31 cellular contexts compared by ENCODE assay signal in the genomic region with DNA sequence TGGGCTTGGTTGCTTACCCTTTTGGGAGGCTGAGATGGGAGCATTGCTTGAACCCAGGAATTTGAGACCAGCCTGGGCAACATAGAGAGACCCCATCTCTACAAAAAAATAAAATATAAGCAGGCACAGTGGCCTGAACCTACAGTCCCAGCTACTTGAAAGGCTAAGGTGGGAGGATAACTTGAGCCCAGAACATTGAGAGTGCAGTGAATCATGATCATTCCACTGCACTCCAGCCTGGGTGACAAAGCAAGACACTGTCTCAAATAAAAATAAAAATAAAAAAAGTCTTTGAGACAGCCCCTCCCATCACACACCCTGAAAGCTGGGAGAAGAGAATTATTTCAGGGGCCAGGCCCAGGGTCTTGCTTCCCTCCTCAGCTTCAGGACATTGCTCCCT.
"Had no signal": no experiment of that assay in that cellular context is flagged by ENCODE, and none has a peak within 500 bp of the region (broad histone marks: within the 10 kb centered on the region; RNA-seq: fewer than 3 reads in every experiment).

No MANE protein-coding gene starts in this region.

- H3K4me1 ChIP-seq: neural progenitor cell, pancreas, prostate gland, right lobe of liver, sigmoid colon, spleen, suprapubic skin, testis, tibial artery, transverse colon, upper lobe of right lung, uterus had no signal

- H3K27me3 ChIP-seq: neural progenitor cell, neutrophil, pancreas, right lobe of liver, sigmoid colon, spleen, suprapubic skin, testis, tibial artery, transverse colon, upper lobe of right lung, uterus had no signal

- H3K4me3 Mint-ChIP-seq: naive thymus-derived CD4-positive, alpha-beta T cell; natural killer cell; nephron; neural progenitor cell; stimulated activated memory B cell treated with anti-CD40 and anti-IgM and Interleukin-4, amounts not matched to agents 10 μg/mL and 1 μg/mL and 100 μg/mL, for 72 hours; stimulated activated naive CD8-positive, alpha-beta T cell treated with anti-CD3 and anti-CD28 coated beads, Interleukin-15, amount 100 ng/mL, for 72 hours; type B pancreatic cell had no signal

- H3K27ac ChIP-seq: neural progenitor cell, neutrophil, pancreas, prostate gland, right lobe of liver, sigmoid colon, skin epidermis, spleen, suprapubic skin, testis, tibial artery, transverse colon, upper lobe of right lung, uterus had no signal

- H3K27ac Mint-ChIP-seq: naive thymus-derived CD4-positive, alpha-beta T cell; natural killer cell; nephron; neural progenitor cell; stimulated activated memory B cell treated with anti-CD40 and anti-IgM and Interleukin-4, amounts not matched to agents 10 μg/mL and 1 μg/mL and 100 μg/mL, for 72 hours; stimulated activated naive CD8-positive, alpha-beta T cell treated with anti-CD3 and anti-CD28 coated beads, Interleukin-15, amount 100 ng/mL, for 72 hours; type B pancreatic cell had no signal

- H2AFZ ChIP-seq: neural progenitor cell had no signal

- H3K36me3 ChIP-seq: neural progenitor cell, neutrophil, pancreas, prostate gland, right lobe of liver, sigmoid colon, spleen, suprapubic skin, tibial artery, transverse colon, upper lobe of right lung, uterus had no signal

- H3K9ac ChIP-seq: neural progenitor cell had no signal

- H3K36me3 Mint-ChIP-seq: naive thymus-derived CD4-positive, alpha-beta T cell; natural killer cell; neural progenitor cell; stimulated activated memory B cell treated with anti-CD40 and anti-IgM and Interleukin-4, amounts not matched to agents 10 μg/mL and 1 μg/mL and 100 μg/mL, for 72 hours; type B pancreatic cell had no signal

- H3K4me2 ChIP-seq: neural progenitor cell, smooth muscle cell had no signal

- H3K4me3 ChIP-seq: neural progenitor cell, pancreas, prostate gland, right lobe of liver, sigmoid colon, skin epidermis, smooth muscle cell, spleen, suprapubic skin, testis, tibial artery, transverse colon, upper lobe of right lung, uterus had no signal

- H3K27me3 Mint-ChIP-seq: naive thymus-derived CD4-positive, alpha-beta T cell; stimulated activated memory B cell treated with anti-CD40 and anti-IgM and Interleukin-4, amounts not matched to agents 10 μg/mL and 1 μg/mL and 100 μg/mL, for 72 hours; stimulated activated naive CD8-positive, alpha-beta T cell treated with anti-CD3 and anti-CD28 coated beads, Interleukin-15, amount 100 ng/mL, for 72 hours had no signal

- H3K4me1 Mint-ChIP-seq: naive thymus-derived CD4-positive, alpha-beta T cell; natural killer cell; neural progenitor cell; stimulated activated memory B cell treated with anti-CD40 and anti-IgM and Interleukin-4, amounts not matched to agents 10 μg/mL and 1 μg/mL and 100 μg/mL, for 72 hours; stimulated activated naive CD8-positive, alpha-beta T cell treated with anti-CD3 and anti-CD28 coated beads, Interleukin-15, amount 100 ng/mL, for 72 hours had no signal

- H3K9me3 ChIP-seq: neutrophil, pancreas, prostate gland, right lobe of liver, sigmoid colon, suprapubic skin, testis, tibial artery, transverse colon, upper lobe of right lung, uterus had no signal

- ATAC-seq: naive thymus-derived CD4-positive, alpha-beta T cell; natural killer cell; pancreas; right cardiac atrium; right lobe of liver; stimulated activated memory B cell treated with anti-CD40 and anti-IgM and Interleukin-4, amounts not matched to agents 10 μg/mL and 1 μg/mL and 100 μg/mL, for 72 hours; stimulated activated naive CD8-positive, alpha-beta T cell treated with anti-CD3 and anti-CD28 coated beads, Interleukin-15, amount 100 ng/mL, for 72 hours; stimulated activated naive CD8-positive, alpha-beta T cell treated with anti-CD3 and anti-CD28 coated beads, Interleukin-15, Interleukin-2, amounts not matched to agents 100 U/mL and 50 U/mL, for 24 hours; upper lobe of right lung had no signal

- DNase-seq: naive thymus-derived CD4-positive, alpha-beta T cell; natural killer cell; nucleus accumbens; pancreas; right lobe of liver; sigmoid colon; spleen; stimulated activated CD4-positive, alpha-beta T cell treated with anti-CD3 and anti-CD28 coated beads, Interleukin-12 subunit alpha, Interleukin-12 subunit beta, amount 100 ng/mL, for 4 hours; stimulated activated CD4-positive, alpha-beta T cell treated with anti-CD3 and anti-CD28 coated beads, Interleukin-1b, Interleukin-23, amount 100 ng/mL, for 48 hours; stimulated activated CD4-positive, alpha-beta T cell treated with anti-CD3 and anti-CD28 coated beads, Interleukin-4, amount 100 ng/mL, for 1 hour; stimulated activated CD4-positive, alpha-beta T cell treated with anti-CD3 and anti-CD28 coated beads, Interleukin-4, amount 100 ng/mL, for 4 hours; stimulated activated CD8-positive, alpha-beta memory T cell treated with anti-CD3 and anti-CD28 coated beads, Interleukin-4, amount 100 ng/mL, for 48 hours; stimulated activated naive CD4-positive, alpha-beta T cell; stimulated activated naive CD8-positive, alpha-beta T cell treated with anti-CD3 and anti-CD28 coated beads, Interleukin-15, amount 100 ng/mL, for 72 hours; stimulated activated naive CD8-positive, alpha-beta T cell treated with anti-CD3 and anti-CD28 coated beads, Interleukin-15, Interleukin-2, amounts not matched to agents 100 U/mL and 50 U/mL, for 24 hours; substantia nigra; testis; tibial artery; transverse colon; upper lobe of right lung; uterus had no signal
